ENCODE assay signal across 12 cellular contexts in the genomic region with DNA sequence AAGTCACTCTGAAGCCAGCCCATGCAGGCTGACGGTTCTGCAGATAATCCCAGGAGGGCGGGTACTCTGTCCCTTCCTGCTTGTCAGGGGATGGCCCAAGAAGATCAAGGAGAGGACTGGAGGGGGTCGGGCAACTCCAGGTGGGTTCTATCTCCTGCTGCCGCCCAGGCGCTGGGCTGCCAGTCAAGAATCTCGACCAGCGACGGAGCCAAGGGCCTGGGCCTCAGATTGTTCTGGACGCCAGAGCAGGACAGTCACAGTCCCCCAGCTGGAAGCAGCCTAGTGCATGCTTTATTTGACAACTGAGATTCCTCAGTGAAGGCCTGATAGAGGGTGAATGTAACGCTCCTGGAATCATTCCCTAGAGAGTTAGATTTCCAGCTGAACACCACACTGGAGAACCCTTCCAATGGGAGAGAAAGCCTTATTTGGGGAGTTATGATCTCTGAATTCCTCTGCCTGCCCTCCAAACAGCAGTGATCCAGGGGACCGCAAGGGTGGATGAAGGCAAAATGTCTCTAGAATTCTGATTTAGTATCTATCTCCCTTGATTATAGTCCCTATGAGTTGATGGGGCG. TPM values are rescaled to one million over a fixed set of nuclear protein-coding genes. Genes with fewer than 3 reads are reported as not detected.
DNase-seq lines count a peak whose midpoint lies in the region; ATAC-seq and TF ChIP-seq lines count a peak whose summit lies in the region.
"Had no signal": no experiment of that assay in that cellular context is flagged by ENCODE, and none has a peak within 500 bp of the region (broad histone marks: within the 10 kb centered on the region; RNA-seq: fewer than 3 reads in every experiment).

No MANE protein-coding gene starts in this region.

- H3K4me3 Mint-ChIP-seq in brain, result peak overlapping the region in 4 of 5 experiments; percentile 23 to 95 (median 94)
- peak overlapping the region in 3 of 5 donors; percentile 93 to 97 (median 96) for H3K4me3 Mint-ChIP-seq in immature natural killer cell

- DNase-seq in COLO829 (ENCODE audit: low spot score) (peak; percentile 18), immature natural killer cell (no peak), psoas muscle (peak in 1 of 2 donors; percentile 39), foreskin fibroblast (no peak), erythroblast (lab: John Stamatoyannopoulos, UW) (no peak), H7 (no peak)
- DNase-seq: activated CD4-positive, CD25-positive, alpha-beta regulatory T cell; amniotic stem cell; NCI-H526 treated with DMSO at 0.1 percent for 48 hours had no signal

- H3K4me3 ChIP-seq in psoas muscle (no peak overlapping the region), foreskin fibroblast (ENCODE audit: low read depth in 1 of 2, low read length in 2 of 2) (no peak overlapping the region), H7 (ENCODE audit: insufficient read depth, low read depth, low read length) (no peak overlapping the region)

- H3K9me3 ChIP-seq in psoas muscle, result no peaks in the 10 kb centered on the region

- peaks cover 73% of the 10 kb centered on the region for H3K4me1 Mint-ChIP-seq in brain
- peaks cover 58 to 70% of the 10 kb centered on the region in 2 donors for H3K4me1 Mint-ChIP-seq in immature natural killer cell

- peak overlapping the region; percentile 60 for H3K27ac ChIP-seq in psoas muscle

- H3K27me3 ChIP-seq in psoas muscle (ENCODE audit: insufficient read depth in 3 of 3, low read length in 2 of 3), result no peaks in the 10 kb centered on the region
- H3K27me3 ChIP-seq in H7 (ENCODE audit: control insufficient read depth, insufficient read depth, low read length), result no peaks in the 10 kb centered on the region

- ATAC-seq in psoas muscle (peak; percentile 27 to 46 (median 40)), GM21447 (IDR thresholded peaks at IDR 0.05; ENCODE audit: unreplicated experiment) (no peak)

- intact Hi-C loops in psoas muscle (cut with DNase I), result no loop called here

- TF ChIP-seq CTCF in brain (conservative IDR thresholded peaks at IDR 0.05) (no peak), psoas muscle (IDR thresholded peaks at IDR 0.05) (no peak), foreskin fibroblast (IDR thresholded peaks at IDR 0.05; ENCODE audit: low read depth, low read length) (no peak)

- H3K9me3 Mint-ChIP-seq in brain (peaks cover 0 to 2% (median 0%) of the 10 kb centered on the region in 5 experiments), immature natural killer cell (peaks cover 0 to 2% (median 0%) of the 10 kb centered on the region in 6 donors)

- H3K27me3 Mint-ChIP-seq in brain, result peaks cover 2% of the 10 kb centered on the region
- peaks cover 6 to 19% (median 12%) of the 10 kb centered on the region in 3 donors for H3K27me3 Mint-ChIP-seq in immature natural killer cell (ENCODE audit: low read depth in 3 of 3)

- WGBS in psoas muscle, 3 donors, result 28 to 35% (median 34%) methylated on average over 12 of the region's 12 CpGs

- peaks cover 51% of the 10 kb centered on the region for H3K4me1 ChIP-seq in psoas muscle

- H3K36me3 Mint-ChIP-seq in brain (no peaks in the 10 kb centered on the region), immature natural killer cell (no peaks in the 10 kb centered on the region)

- H3K27ac Mint-ChIP-seq in brain, result peak overlapping the region; percentile 91 to 99 (median 95)
- H3K27ac Mint-ChIP-seq in immature natural killer cell, result peak overlapping the region; percentile 84 to 99 (median 96)
- H3K27ac Mint-ChIP-seq: CD4-positive, CD25-positive, alpha-beta regulatory T cell had no signal

- no peaks in the 10 kb centered on the region for H3K36me3 ChIP-seq in psoas muscle (ENCODE audit: insufficient read depth in 1 of 2, low read depth in 1 of 2)
- no peaks in the 10 kb centered on the region for H3K36me3 ChIP-seq in H7 (replicated peaks; ENCODE audit: control insufficient read depth, insufficient read depth, low read length)

- TF ChIP-seq POLR2A in erythroblast (IDR thresholded peaks at IDR 0.05; ENCODE audit: low read length), result no peak

RNA-seq across cellular contexts. Expression of gene KIFC3, which starts 1.2 kb away (rescaled TPM):
- polyA plus RNA-seq in brain (ENCODE audit: insufficient read depth, low read depth, low replicate concordance) (78.3 TPM), immature natural killer cell (10 to 100 TPM in 2 of 3 donors, 1 to 10 TPM in 1; 5.1 to 13.6 (median 12.2) TPM), psoas muscle (1 to 10 TPM; 3.1 to 7.5 (median 4.3) TPM)
- 10 to 100 TPM in 1 of 4 donors, 1 to 10 TPM in 3; 6.3 to 17.8 (median 7.9) TPM for total RNA-seq in psoas muscle
- total RNA-seq in H7 (2014; rRNA removed; shearing (Covaris generic)), result 15.9 and 20.4 TPM in 2 replicates
- polyA plus RNA-seq: CD4-positive, CD25-positive, alpha-beta regulatory T cell had no signal
